Comparison of ENCODE assay signal across 2 cellular contexts in the genomic region with DNA sequence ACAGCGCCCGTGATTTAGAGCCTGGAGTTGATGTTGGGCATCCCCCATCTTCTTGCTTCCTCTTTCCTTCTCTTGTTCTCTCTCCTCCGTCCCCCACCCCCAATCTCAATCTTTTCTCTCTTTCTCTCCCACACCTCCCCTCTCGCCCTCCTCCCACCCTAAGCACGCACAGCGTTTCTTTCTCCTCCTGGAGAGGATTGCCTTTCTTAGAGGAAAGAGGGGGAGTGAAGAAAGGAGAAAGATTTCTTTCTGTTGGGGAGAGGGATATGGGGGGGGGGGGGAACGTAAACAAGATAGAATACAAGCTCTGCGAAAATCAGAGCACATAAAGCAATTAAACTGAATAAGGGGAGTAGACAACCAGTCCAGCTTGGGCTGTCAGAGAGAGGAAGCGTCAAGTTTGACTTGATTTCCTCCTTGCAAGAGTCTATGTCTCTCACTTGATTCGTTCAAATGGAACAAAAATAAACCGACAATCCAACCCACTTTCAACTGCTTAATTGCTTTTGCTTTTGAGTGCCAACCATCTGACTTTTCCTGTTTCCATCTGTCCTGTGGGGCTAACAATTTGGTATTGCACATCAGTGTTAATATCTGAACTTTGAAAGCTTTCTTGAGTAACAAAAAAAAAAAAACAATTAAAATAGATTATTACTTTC.
TF ChIP-seq lines count a peak whose summit lies in the region.

No MANE protein-coding gene starts in this region.

TF ChIP-seq in neural cell, 6 proteins besides CTCF, POLR2A, EP300 and RAD21:
- TF ChIP-seq TAF1 (IDR thresholded peaks at IDR 0.05; ENCODE audit: low read depth): no peak
- TF ChIP-seq, protein P1, sequence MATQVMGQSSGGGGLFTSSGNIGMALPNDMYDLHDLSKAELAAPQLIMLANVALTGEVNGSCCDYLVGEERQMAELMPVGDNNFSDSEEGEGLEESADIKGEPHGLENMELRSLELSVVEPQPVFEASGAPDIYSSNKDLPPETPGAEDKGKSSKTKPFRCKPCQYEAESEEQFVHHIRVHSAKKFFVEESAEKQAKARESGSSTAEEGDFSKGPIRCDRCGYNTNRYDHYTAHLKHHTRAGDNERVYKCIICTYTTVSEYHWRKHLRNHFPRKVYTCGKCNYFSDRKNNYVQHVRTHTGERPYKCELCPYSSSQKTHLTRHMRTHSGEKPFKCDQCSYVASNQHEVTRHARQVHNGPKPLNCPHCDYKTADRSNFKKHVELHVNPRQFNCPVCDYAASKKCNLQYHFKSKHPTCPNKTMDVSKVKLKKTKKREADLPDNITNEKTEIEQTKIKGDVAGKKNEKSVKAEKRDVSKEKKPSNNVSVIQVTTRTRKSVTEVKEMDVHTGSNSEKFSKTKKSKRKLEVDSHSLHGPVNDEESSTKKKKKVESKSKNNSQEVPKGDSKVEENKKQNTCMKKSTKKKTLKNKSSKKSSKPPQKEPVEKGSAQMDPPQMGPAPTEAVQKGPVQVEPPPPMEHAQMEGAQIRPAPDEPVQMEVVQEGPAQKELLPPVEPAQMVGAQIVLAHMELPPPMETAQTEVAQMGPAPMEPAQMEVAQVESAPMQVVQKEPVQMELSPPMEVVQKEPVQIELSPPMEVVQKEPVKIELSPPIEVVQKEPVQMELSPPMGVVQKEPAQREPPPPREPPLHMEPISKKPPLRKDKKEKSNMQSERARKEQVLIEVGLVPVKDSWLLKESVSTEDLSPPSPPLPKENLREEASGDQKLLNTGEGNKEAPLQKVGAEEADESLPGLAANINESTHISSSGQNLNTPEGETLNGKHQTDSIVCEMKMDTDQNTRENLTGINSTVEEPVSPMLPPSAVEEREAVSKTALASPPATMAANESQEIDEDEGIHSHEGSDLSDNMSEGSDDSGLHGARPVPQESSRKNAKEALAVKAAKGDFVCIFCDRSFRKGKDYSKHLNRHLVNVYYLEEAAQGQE (IDR thresholded peaks at IDR 0.05; ENCODE audit: borderline replicate concordance): no peak
- TF ChIP-seq MXI1 (conservative IDR thresholded peaks at IDR 0.05; ENCODE audit: poor library complexity, severe bottlenecking): no peak
- no peak for TF ChIP-seq EZH2 (IDR thresholded peaks at IDR 0.05; ENCODE audit: borderline replicate concordance, insufficient read depth, low read length, poor library complexity, severe bottlenecking)
- TF ChIP-seq POLR2AphosphoS5 (IDR thresholded peaks at IDR 0.05): no peak
- no peak for TF ChIP-seq SMC3 (conservative IDR thresholded peaks at IDR 0.05; ENCODE audit: poor library complexity)

TF ChIP-seq in HepG2, 621 proteins besides CTCF, POLR2A, EP300 and RAD21 (continues in another document):
- TF ChIP-seq, protein P2, sequence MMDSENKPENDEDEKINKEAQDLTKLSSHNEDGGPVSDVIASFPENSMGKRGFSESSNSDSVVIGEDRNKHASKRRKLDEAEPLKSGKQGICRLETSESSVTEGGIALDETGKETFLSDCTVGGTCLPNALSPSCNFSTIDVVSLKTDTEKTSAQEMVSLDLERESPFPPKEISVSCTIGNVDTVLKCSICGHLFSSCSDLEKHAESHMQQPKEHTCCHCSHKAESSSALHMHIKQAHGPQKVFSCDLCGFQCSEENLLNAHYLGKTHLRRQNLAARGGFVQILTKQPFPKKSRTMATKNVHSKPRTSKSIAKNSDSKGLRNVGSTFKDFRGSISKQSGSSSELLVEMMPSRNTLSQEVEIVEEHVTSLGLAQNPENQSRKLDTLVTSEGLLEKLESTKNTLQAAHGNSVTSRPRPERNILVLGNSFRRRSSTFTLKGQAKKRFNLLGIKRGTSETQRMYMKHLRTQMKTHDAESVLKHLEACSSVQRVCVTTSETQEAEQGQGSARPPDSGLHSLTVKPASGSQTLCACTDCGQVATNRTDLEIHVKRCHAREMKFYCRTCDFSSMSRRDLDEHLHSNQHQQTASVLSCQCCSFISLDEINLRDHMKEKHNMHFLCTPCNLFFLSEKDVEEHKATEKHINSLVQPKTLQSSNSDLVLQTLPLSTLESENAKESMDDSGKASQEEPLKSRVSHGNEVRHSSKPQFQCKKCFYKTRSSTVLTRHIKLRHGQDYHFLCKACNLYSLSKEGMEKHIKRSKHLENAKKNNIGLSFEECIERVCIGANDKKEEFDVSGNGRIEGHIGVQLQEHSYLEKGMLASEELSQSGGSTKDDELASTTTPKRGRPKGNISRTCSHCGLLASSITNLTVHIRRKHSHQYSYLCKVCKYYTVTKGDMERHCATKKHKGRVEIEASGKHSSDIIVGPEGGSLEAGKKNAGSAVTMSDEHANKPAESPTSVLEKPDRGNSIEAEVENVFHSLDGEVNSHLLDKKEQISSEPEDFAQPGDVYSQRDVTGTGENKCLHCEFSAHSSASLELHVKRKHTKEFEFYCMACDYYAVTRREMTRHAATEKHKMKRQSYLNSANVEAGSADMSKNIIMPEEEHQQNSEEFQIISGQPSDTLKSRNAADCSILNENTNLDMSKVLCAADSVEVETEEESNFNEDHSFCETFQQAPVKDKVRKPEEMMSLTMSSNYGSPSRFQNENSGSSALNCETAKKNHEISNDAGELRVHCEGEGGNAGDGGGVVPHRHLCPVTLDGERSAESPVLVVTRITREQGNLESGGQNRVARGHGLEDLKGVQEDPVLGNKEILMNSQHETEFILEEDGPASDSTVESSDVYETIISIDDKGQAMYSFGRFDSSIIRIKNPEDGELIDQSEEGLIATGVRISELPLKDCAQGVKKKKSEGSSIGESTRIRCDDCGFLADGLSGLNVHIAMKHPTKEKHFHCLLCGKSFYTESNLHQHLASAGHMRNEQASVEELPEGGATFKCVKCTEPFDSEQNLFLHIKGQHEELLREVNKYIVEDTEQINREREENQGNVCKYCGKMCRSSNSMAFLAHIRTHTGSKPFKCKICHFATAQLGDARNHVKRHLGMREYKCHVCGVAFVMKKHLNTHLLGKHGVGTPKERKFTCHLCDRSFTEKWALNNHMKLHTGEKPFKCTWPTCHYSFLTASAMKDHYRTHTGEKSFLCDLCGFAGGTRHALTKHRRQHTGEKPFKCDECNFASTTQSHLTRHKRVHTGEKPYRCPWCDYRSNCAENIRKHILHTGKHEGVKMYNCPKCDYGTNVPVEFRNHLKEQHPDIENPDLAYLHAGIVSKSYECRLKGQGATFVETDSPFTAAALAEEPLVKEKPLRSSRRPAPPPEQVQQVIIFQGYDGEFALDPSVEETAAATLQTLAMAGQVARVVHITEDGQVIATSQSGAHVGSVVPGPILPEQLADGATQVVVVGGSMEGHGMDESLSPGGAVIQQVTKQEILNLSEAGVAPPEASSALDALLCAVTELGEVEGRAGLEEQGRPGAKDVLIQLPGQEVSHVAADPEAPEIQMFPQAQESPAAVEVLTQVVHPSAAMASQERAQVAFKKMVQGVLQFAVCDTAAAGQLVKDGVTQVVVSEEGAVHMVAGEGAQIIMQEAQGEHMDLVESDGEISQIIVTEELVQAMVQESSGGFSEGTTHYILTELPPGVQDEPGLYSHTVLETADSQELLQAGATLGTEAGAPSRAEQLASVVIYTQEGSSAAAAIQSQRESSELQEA (CRISPR knock-in tag; IDR thresholded peaks at IDR 0.05; ENCODE audit: not compliant biosample characterization): no peak
- TF ChIP-seq PITX1 (CRISPR knock-in tag; IDR thresholded peaks at IDR 0.05) (no peak), ZNF160 (CRISPR knock-in tag; IDR thresholded peaks at IDR 0.05) (no peak), ZNF549 (CRISPR knock-in tag; IDR thresholded peaks at IDR 0.05) (no peak)
- TF ChIP-seq, protein P3, sequence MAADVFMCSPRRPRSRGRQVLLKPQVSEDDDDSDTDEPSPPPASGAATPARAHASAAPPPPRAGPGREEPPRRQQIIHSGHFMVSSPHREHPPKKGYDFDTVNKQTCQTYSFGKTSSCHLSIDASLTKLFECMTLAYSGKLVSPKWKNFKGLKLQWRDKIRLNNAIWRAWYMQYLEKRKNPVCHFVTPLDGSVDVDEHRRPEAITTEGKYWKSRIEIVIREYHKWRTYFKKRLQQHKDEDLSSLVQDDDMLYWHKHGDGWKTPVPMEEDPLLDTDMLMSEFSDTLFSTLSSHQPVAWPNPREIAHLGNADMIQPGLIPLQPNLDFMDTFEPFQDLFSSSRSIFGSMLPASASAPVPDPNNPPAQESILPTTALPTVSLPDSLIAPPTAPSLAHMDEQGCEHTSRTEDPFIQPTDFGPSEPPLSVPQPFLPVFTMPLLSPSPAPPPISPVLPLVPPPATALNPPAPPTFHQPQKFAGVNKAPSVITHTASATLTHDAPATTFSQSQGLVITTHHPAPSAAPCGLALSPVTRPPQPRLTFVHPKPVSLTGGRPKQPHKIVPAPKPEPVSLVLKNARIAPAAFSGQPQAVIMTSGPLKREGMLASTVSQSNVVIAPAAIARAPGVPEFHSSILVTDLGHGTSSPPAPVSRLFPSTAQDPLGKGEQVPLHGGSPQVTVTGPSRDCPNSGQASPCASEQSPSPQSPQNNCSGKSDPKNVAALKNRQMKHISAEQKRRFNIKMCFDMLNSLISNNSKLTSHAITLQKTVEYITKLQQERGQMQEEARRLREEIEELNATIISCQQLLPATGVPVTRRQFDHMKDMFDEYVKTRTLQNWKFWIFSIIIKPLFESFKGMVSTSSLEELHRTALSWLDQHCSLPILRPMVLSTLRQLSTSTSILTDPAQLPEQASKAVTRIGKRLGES (CRISPR knock-in tag; IDR thresholded peaks at IDR 0.05; ENCODE audit: borderline replicate concordance): no peak
- TF ChIP-seq, protein P4, sequence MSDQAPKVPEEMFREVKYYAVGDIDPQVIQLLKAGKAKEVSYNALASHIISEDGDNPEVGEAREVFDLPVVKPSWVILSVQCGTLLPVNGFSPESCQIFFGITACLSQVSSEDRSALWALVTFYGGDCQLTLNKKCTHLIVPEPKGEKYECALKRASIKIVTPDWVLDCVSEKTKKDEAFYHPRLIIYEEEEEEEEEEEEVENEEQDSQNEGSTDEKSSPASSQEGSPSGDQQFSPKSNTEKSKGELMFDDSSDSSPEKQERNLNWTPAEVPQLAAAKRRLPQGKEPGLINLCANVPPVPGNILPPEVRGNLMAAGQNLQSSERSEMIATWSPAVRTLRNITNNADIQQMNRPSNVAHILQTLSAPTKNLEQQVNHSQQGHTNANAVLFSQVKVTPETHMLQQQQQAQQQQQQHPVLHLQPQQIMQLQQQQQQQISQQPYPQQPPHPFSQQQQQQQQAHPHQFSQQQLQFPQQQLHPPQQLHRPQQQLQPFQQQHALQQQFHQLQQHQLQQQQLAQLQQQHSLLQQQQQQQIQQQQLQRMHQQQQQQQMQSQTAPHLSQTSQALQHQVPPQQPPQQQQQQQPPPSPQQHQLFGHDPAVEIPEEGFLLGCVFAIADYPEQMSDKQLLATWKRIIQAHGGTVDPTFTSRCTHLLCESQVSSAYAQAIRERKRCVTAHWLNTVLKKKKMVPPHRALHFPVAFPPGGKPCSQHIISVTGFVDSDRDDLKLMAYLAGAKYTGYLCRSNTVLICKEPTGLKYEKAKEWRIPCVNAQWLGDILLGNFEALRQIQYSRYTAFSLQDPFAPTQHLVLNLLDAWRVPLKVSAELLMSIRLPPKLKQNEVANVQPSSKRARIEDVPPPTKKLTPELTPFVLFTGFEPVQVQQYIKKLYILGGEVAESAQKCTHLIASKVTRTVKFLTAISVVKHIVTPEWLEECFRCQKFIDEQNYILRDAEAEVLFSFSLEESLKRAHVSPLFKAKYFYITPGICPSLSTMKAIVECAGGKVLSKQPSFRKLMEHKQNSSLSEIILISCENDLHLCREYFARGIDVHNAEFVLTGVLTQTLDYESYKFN (CRISPR knock-in tag; conservative IDR thresholded peaks at IDR 0.05): no peak
- TF ChIP-seq, protein P5, sequence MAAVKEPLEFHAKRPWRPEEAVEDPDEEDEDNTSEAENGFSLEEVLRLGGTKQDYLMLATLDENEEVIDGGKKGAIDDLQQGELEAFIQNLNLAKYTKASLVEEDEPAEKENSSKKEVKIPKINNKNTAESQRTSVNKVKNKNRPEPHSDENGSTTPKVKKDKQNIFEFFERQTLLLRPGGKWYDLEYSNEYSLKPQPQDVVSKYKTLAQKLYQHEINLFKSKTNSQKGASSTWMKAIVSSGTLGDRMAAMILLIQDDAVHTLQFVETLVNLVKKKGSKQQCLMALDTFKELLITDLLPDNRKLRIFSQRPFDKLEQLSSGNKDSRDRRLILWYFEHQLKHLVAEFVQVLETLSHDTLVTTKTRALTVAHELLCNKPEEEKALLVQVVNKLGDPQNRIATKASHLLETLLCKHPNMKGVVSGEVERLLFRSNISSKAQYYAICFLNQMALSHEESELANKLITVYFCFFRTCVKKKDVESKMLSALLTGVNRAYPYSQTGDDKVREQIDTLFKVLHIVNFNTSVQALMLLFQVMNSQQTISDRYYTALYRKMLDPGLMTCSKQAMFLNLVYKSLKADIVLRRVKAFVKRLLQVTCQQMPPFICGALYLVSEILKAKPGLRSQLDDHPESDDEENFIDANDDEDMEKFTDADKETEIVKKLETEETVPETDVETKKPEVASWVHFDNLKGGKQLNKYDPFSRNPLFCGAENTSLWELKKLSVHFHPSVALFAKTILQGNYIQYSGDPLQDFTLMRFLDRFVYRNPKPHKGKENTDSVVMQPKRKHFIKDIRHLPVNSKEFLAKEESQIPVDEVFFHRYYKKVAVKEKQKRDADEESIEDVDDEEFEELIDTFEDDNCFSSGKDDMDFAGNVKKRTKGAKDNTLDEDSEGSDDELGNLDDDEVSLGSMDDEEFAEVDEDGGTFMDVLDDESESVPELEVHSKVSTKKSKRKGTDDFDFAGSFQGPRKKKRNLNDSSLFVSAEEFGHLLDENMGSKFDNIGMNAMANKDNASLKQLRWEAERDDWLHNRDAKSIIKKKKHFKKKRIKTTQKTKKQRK (IDR thresholded peaks at IDR 0.05; ENCODE audit: low read length): no peak
- TF ChIP-seq, protein P6, sequence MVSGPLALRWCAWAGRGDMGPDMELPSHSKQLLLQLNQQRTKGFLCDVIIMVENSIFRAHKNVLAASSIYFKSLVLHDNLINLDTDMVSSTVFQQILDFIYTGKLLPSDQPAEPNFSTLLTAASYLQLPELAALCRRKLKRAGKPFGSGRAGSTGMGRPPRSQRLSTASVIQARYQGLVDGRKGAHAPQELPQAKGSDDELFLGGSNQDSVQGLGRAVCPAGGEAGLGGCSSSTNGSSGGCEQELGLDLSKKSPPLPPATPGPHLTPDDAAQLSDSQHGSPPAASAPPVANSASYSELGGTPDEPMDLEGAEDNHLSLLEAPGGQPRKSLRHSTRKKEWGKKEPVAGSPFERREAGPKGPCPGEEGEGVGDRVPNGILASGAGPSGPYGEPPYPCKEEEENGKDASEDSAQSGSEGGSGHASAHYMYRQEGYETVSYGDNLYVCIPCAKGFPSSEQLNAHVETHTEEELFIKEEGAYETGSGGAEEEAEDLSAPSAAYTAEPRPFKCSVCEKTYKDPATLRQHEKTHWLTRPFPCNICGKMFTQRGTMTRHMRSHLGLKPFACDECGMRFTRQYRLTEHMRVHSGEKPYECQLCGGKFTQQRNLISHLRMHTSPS (CRISPR knock-in tag; IDR thresholded peaks at IDR 0.05; ENCODE audit: low read depth): no peak
- TF ChIP-seq, protein P7, sequence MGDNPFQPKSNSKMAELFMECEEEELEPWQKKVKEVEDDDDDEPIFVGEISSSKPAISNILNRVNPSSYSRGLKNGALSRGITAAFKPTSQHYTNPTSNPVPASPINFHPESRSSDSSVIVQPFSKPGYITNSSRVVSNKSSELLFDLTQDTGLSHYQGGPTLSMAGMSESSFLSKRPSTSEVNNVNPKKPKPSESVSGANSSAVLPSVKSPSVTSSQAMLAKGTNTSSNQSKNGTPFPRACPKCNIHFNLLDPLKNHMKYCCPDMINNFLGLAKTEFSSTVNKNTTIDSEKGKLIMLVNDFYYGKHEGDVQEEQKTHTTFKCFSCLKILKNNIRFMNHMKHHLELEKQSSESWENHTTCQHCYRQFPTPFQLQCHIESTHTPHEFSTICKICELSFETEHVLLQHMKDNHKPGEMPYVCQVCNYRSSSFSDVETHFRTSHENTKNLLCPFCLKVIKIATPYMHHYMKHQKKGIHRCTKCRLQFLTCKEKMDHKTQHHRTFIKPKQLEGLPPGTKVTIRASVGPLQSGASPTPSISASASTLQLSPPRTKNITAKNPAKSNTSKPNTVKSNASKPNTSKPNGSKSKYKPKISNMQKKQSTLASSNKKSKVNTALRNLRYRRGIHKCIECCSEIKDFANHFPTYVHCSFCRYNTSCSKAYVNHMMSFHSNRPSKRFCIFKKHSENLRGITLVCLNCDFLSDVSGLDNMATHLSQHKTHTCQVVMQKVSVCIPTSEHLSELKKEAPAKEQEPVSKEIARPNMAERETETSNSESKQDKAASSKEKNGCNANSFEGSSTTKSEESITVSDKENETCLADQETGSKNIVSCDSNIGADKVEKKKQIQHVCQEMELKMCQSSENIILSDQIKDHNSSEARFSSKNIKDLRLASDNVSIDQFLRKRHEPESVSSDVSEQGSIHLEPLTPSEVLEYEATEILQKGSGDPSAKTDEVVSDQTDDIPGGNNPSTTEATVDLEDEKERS (CRISPR knock-in tag; IDR thresholded peaks at IDR 0.05): no peak
